In the genomic region with DNA sequence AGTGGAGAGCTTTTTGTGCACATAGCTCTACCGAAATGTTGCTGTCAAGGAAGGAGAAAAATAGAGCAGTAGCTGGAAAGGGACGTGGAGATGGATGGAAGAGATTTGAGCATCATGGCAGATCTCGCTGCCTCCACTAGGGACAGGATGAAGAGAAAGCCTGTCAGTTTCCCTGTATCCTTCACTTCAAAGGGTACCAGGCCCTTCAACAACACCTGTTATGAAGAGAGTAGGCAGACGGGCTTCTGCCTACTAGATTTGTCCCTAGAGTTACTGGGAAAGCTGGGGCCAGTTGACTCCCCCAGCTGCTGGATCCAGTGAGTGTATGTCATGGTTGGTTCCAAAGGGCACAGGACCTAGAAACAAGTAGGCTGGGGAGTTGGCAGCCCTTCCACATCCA, we compare ENCODE assay signal across 17 cellular contexts.
A peak's percentile ranks its signal among the peaks of the same experiment; 100 is the strongest.
DNase-seq lines count a peak whose midpoint lies in the region; ATAC-seq and TF ChIP-seq lines count a peak whose summit lies in the region.
"Had no signal": no experiment of that assay in that cellular context is flagged by ENCODE, and none has a peak within 500 bp of the region (broad histone marks: within the 10 kb centered on the region; RNA-seq: fewer than 3 reads in every experiment).

No MANE protein-coding gene starts in this region.

- no peaks in the 10 kb centered on the region for H3K4me1 ChIP-seq in endodermal cell (ENCODE audit: control insufficient read depth, insufficient read depth, low read length)
- H3K4me1 ChIP-seq in hepatocyte (ENCODE audit: insufficient read depth) = no peaks in the 10 kb centered on the region
- H3K4me1 ChIP-seq: A549 had no signal

- H3K9me3 ChIP-seq in endodermal cell (ENCODE audit: control insufficient read depth, low read length) (no peaks in the 10 kb centered on the region), hepatocyte (ENCODE audit: low read depth) (no peaks in the 10 kb centered on the region)
- H3K9me3 ChIP-seq: A549, BLaER1 had no signal

- TF ChIP-seq CTCF in GM12872 (IDR thresholded peaks at IDR 0.05; ENCODE audit: insufficient read depth, low read depth, low read length) = 0 out of 3 replicates have a peak, but pooled peaks have one; percentile 6
- peak; percentile 54 for TF ChIP-seq CTCF in endodermal cell (conservative IDR thresholded peaks at IDR 0.05)
- TF ChIP-seq CTCF in mesothelial cell of epicardium (IDR thresholded peaks at IDR 0.05; ENCODE audit: unreplicated experiment) = no peak
- TF ChIP-seq CTCF in hepatocyte (IDR thresholded peaks at IDR 0.05; ENCODE audit: poor library complexity) = no peak

- H3K9me2 ChIP-seq in hepatocyte (replicated peaks; ENCODE audit: insufficient read depth) = no peaks in the 10 kb centered on the region

- H3K36me3 Mint-ChIP-seq in endodermal cell (ENCODE audit: low read depth) = no peaks in the 10 kb centered on the region
- no peaks in the 10 kb centered on the region for H3K36me3 Mint-ChIP-seq in mesothelial cell of epicardium
- H3K36me3 Mint-ChIP-seq: CD14-positive monocyte; CD4-positive, alpha-beta memory T cell had no signal

- no peaks in the 10 kb centered on the region for H4K20me1 ChIP-seq in hepatocyte (ENCODE audit: insufficient read depth, poor library complexity, severe bottlenecking)
- H4K20me1 ChIP-seq: BLaER1 had no signal

- H3K4me3 Mint-ChIP-seq in endodermal cell = no peak overlapping the region
- no peak overlapping the region for H3K4me3 Mint-ChIP-seq in mesothelial cell of epicardium
- H3K4me3 Mint-ChIP-seq: CD14-positive monocyte; CD4-positive, alpha-beta memory T cell; H9 had no signal

- no peak overlapping the region for H3K4me3 ChIP-seq in endodermal cell (ENCODE audit: low read length)
- no peak overlapping the region for H3K4me3 ChIP-seq in hepatocyte
- H3K4me3 ChIP-seq: A549, BLaER1 had no signal

- H3K27me3 Mint-ChIP-seq in endodermal cell (ENCODE audit: insufficient read depth) = peaks cover 2% of the 10 kb centered on the region
- H3K27me3 Mint-ChIP-seq in mesothelial cell of epicardium (ENCODE audit: low read depth) = peaks cover 14% of the 10 kb centered on the region

- no peak overlapping the region for H3K27ac Mint-ChIP-seq in endodermal cell
- H3K27ac Mint-ChIP-seq in mesothelial cell of epicardium = no peak overlapping the region
- H3K27ac Mint-ChIP-seq: CD4-positive, alpha-beta memory T cell; H9 had no signal

- no peaks in the 10 kb centered on the region for H3K79me2 ChIP-seq in hepatocyte

- no peak overlapping the region for H3K4me2 ChIP-seq in hepatocyte
- H3K4me2 ChIP-seq: A549 had no signal

- no peak overlapping the region for H2AFZ ChIP-seq in hepatocyte

- H3K36me3 ChIP-seq in endodermal cell (ENCODE audit: control insufficient read depth, insufficient read depth, low read length) (no peaks in the 10 kb centered on the region), hepatocyte (replicated peaks; ENCODE audit: insufficient read depth, low read depth) (no peaks in the 10 kb centered on the region)
- H3K36me3 ChIP-seq: BLaER1 had no signal

- no peak overlapping the region for H3K9ac ChIP-seq in endodermal cell (ENCODE audit: extremely low read depth, low read length, poor library complexity, severe bottlenecking)
- H3K9ac ChIP-seq: BLaER1 had no signal

- H3K9me3 Mint-ChIP-seq in endodermal cell (no peaks in the 10 kb centered on the region), mesothelial cell of epicardium (no peaks in the 10 kb centered on the region)
- H3K9me3 Mint-ChIP-seq: CD14-positive monocyte; CD4-positive, alpha-beta memory T cell; H9 had no signal

- no peak for ATAC-seq in HG03095 (IDR thresholded peaks at IDR 0.05; ENCODE audit: unreplicated experiment)
- ATAC-seq: A549 had no signal

- WGBS in endodermal cell (ENCODE audit: insufficient coverage in 1 of 2, insufficient read length in 1 of 2), 2 experiments = 87 to 89% methylated on average over 4 of the region's 4 CpGs
- 95% methylated on average over 4 of the region's 4 CpGs for WGBS in hepatocyte (ENCODE audit: low lambda C conversion rate, missing lambda C conversion rate)

- H3K4me1 Mint-ChIP-seq in endodermal cell (peaks cover 3% of the 10 kb centered on the region), mesothelial cell of epicardium (no peaks in the 10 kb centered on the region)
- H3K4me1 Mint-ChIP-seq: CD14-positive monocyte; CD4-positive, alpha-beta memory T cell had no signal

- no peak overlapping the region for H3K27ac ChIP-seq in endodermal cell (ENCODE audit: low read depth, low read length)
- H3K27ac ChIP-seq in hepatocyte = no peak overlapping the region
- H3K27ac ChIP-seq: 22Rv1, A549, BLaER1 had no signal

- no peaks in the 10 kb centered on the region for H3K27me3 ChIP-seq in endodermal cell (ENCODE audit: control insufficient read depth, insufficient read depth, low read length, poor library complexity, severe bottlenecking)
- H3K27me3 ChIP-seq in hepatocyte = no peaks in the 10 kb centered on the region
- H3K27me3 ChIP-seq: BLaER1 had no signal

- DNase-seq in DMS 273 (lab: John Stamatoyannopoulos, UW; ENCODE audit: unreplicated experiment) (peak; percentile 5), DMS 273 treated with DMSO at 0.1 percent for 48 hours (lab: John Stamatoyannopoulos, UW) (no peak), RPMI7951 (ENCODE audit: low read depth) (peak; percentile 7), endodermal cell (no peak), mesothelial cell of epicardium (ENCODE audit: low spot score in 2 of 2, unreplicated experiment in 2 of 2) (no peak), hepatocyte (ENCODE audit: low spot score) (no peak)
- DNase-seq: AML-193; CD4-positive, alpha-beta memory T cell; DMS79; GDM1; H9 had no signal

Comparison
In these comparisons a context has a peak if more than half of its experiments do, and no peak if none do; other contexts are left out.
1. DNase-seq: peak in DMS 273 (single experiment) and RPMI7951 (single experiment); none in DMS 273 treated with DMSO at 0.1 percent for 48 hours (single experiment), endodermal cell (single experiment), mesothelial cell of epicardium (0 of 2) and hepatocyte (single experiment).
2. CTCF ChIP-seq: peak in GM12872 (single experiment) and endodermal cell (single experiment); none in mesothelial cell of epicardium (single experiment) and hepatocyte (single experiment).